ENCODE assay signal across 20 cellular contexts in genomic region chrX:41711021-41711667, GRCh38. TPM values are rescaled to one million over a fixed set of nuclear protein-coding genes. Genes with fewer than 3 reads are reported as not detected.
A peak's percentile ranks its signal among the peaks of the same experiment; 100 is the strongest.
DNase-seq lines count a peak whose midpoint lies in the region; ATAC-seq, FAIRE-seq and TF ChIP-seq lines count a peak whose summit lies in the region.
"Had no signal": no experiment of that assay in that cellular context is flagged by ENCODE, and none has a peak within 500 bp of the region (broad histone marks: within the 10 kb centered on the region; RNA-seq: fewer than 3 reads in every experiment).

No MANE protein-coding gene starts in this region.

- H4K5ac ChIP-seq in H9 (ENCODE audit: insufficient read length, low read depth, low read length), result no peak overlapping the region

- H3K23ac ChIP-seq in H9 (ENCODE audit: insufficient read length, low read depth, low read length), result no peak overlapping the region

- H3K4me1 Mint-ChIP-seq in H9 (peaks cover 20 to 38% of the 10 kb centered on the region in 2 experiments), astrocyte (ENCODE audit: low read depth, unreplicated experiment) (no peaks in the 10 kb centered on the region)
- peaks cover 62% of the 10 kb centered on the region for H3K4me1 Mint-ChIP-seq in stimulated activated naive CD8-positive, alpha-beta T cell treated with anti-CD3 and anti-CD28 coated beads, Interleukin-15, amount 100 ng/mL, for 72 hours

- no peak overlapping the region for H2AFZ ChIP-seq in H9 (ENCODE audit: low read length)
- H2AFZ ChIP-seq in astrocyte (ENCODE audit: low read depth, low read length), result no peak overlapping the region
- H2AFZ ChIP-seq: GM23248 had no signal

- peak; percentile 55 for ATAC-seq in stimulated activated naive CD8-positive, alpha-beta T cell treated with anti-CD3 and anti-CD28 coated beads, Interleukin-15, amount 100 ng/mL, for 72 hours
- ATAC-seq: CD8-positive, alpha-beta T cell had no signal

- H3K79me2 ChIP-seq in H9 (ENCODE audit: insufficient read depth, low read length) (no peaks in the 10 kb centered on the region), astrocyte (ENCODE audit: insufficient read depth, low read length) (no peaks in the 10 kb centered on the region)

- H3K4me3 Mint-ChIP-seq in H9, result no peak overlapping the region
- no peak overlapping the region for H3K4me3 Mint-ChIP-seq in astrocyte (ENCODE audit: unreplicated experiment)
- H3K4me3 Mint-ChIP-seq in stimulated activated naive CD8-positive, alpha-beta T cell treated with anti-CD3 and anti-CD28 coated beads, Interleukin-15, amount 100 ng/mL, for 72 hours, result no peak overlapping the region
- H3K4me3 Mint-ChIP-seq: CD14-positive monocyte; CD8-positive, alpha-beta T cell had no signal

- H3K23me2 ChIP-seq in H9 (ENCODE audit: insufficient read length, low read depth, low read length, poor library complexity, severe bottlenecking), result no peaks in the 10 kb centered on the region

- no peak overlapping the region for H3K14ac ChIP-seq in H9 (ENCODE audit: insufficient read depth, low read length)

- H2BK12ac ChIP-seq in H9 (ENCODE audit: insufficient read length, low read depth, low read length), result peak overlapping the region; percentile 62

- peaks cover 54 to 56% of the 10 kb centered on the region in 2 experiments for H3K9me3 Mint-ChIP-seq in H9
- H3K9me3 Mint-ChIP-seq in astrocyte (ENCODE audit: unreplicated experiment), result no peaks in the 10 kb centered on the region
- H3K9me3 Mint-ChIP-seq in stimulated activated naive CD8-positive, alpha-beta T cell treated with anti-CD3 and anti-CD28 coated beads, Interleukin-15, amount 100 ng/mL, for 72 hours, result no peaks in the 10 kb centered on the region
- H3K9me3 Mint-ChIP-seq: CD8-positive, alpha-beta T cell had no signal

- H3K79me1 ChIP-seq in H9 (ENCODE audit: insufficient read depth, low read depth, low read length, poor library complexity, severe bottlenecking), result no peaks in the 10 kb centered on the region

- in situ Hi-C loops in GM13976 (cut with MboI; ENCODE audit: low sequenced_read_pairs, unreplicated experiment), result no loop called here

- no peak overlapping the region for H3T11ph ChIP-seq in H9 (ENCODE audit: low read length)

- peak overlapping the region in 1 of 3 experiments; percentile 86; a peak in 2 of 7 replicates for H3K27ac Mint-ChIP-seq in H9
- H3K27ac Mint-ChIP-seq in astrocyte (ENCODE audit: unreplicated experiment), result no peak overlapping the region
- H3K27ac Mint-ChIP-seq in stimulated activated naive CD8-positive, alpha-beta T cell treated with anti-CD3 and anti-CD28 coated beads, Interleukin-15, amount 100 ng/mL, for 72 hours, result no peak overlapping the region

- H2AK5ac ChIP-seq in H9 (ENCODE audit: insufficient read length, low read length), result no peak overlapping the region

- peak overlapping the region; percentile 89; the same call in 1 of the 2 replicates for H2BK15ac ChIP-seq in H9 (ENCODE audit: low read depth, low read length)

- H3K4ac ChIP-seq in H9 (ENCODE audit: low read depth, low read length), result no peak overlapping the region

- H2BK20ac ChIP-seq in H9 (ENCODE audit: low read depth, low read length, poor library complexity, severe bottlenecking), result no peak overlapping the region

- H3K56ac ChIP-seq in H9 (ENCODE audit: insufficient read length, low read depth, low read length), result no peak overlapping the region

- H4K20me1 ChIP-seq in H9 (ENCODE audit: control insufficient read depth, insufficient read depth, insufficient read length) (no peaks in the 10 kb centered on the region), astrocyte (ENCODE audit: insufficient read depth, low read length) (no peaks in the 10 kb centered on the region)

- H4K8ac ChIP-seq in H9 (replicated peaks; ENCODE audit: insufficient read length, low read depth, low read length), result no peak overlapping the region

- no peak for TF ChIP-seq CTCF in H9 (conservative IDR thresholded peaks at IDR 0.05)
- TF ChIP-seq CTCF in astrocyte (IDR thresholded peaks at IDR 0.05; ENCODE audit: insufficient read depth, low read depth, low read length), result no peak
- no peak for TF ChIP-seq CTCF in GM13976 (IDR thresholded peaks at IDR 0.05; ENCODE audit: borderline replicate concordance, control extremely low read depth, extremely low read depth, insufficient read depth, missing control alignments)

- H3K18ac ChIP-seq in H9 (ENCODE audit: insufficient read length, low read depth, low read length), result no peak overlapping the region

- H3K27me3 ChIP-seq in H9 (ENCODE audit: insufficient read depth, low read length) (no peaks in the 10 kb centered on the region), astrocyte (ENCODE audit: insufficient read depth, low read length) (no peaks in the 10 kb centered on the region)

- no peak overlapping the region for H4K91ac ChIP-seq in H9 (ENCODE audit: insufficient read length, low read depth, low read length)

- H3K4me1 ChIP-seq in H9 (ENCODE audit: insufficient read depth, low read length) (peaks cover 14% of the 10 kb centered on the region; the same call in 1 of the 2 replicates), astrocyte (ENCODE audit: insufficient read depth, low read length) (no peaks in the 10 kb centered on the region)

- no CpG with 5 or more reads among the region's 5 CpGs for WGBS in H9 (ENCODE audit: extremely low coverage, insufficient read length, low lambda C conversion rate)

- H3K36me3 Mint-ChIP-seq in H9 (ENCODE audit: insufficient read depth in 1 of 3, low read depth in 3 of 3) (peaks cover 4 to 7% (median 7%) of the 10 kb centered on the region in 3 experiments; a peak in 6 of 7 replicates), astrocyte (ENCODE audit: low read depth, unreplicated experiment) (peaks cover 7% of the 10 kb centered on the region)

- no peaks in the 10 kb centered on the region for H3K27me3 Mint-ChIP-seq in H9 (ENCODE audit: low read depth)
- no peaks in the 10 kb centered on the region for H3K27me3 Mint-ChIP-seq in astrocyte (ENCODE audit: low read depth, unreplicated experiment)
- no peaks in the 10 kb centered on the region for H3K27me3 Mint-ChIP-seq in stimulated activated naive CD8-positive, alpha-beta T cell treated with anti-CD3 and anti-CD28 coated beads, Interleukin-15, amount 100 ng/mL, for 72 hours

- H3K4me3 ChIP-seq in astrocyte (ENCODE audit: insufficient read depth, low read depth, low read length), result no peak overlapping the region
- H3K4me3 ChIP-seq: GM23248 had no signal

- H3K4me2 ChIP-seq in H9 (ENCODE audit: insufficient read depth, insufficient read length, low read length), result no peak overlapping the region
- H3K4me2 ChIP-seq in astrocyte (ENCODE audit: low read length), result no peak overlapping the region

- no peak overlapping the region for H2BK120ac ChIP-seq in H9 (ENCODE audit: low read depth, low read length, poor library complexity, severe bottlenecking)

- peak; percentile 3 for DNase-seq in stimulated activated CD4-positive, alpha-beta T cell treated with anti-CD3 and anti-CD28 coated beads, Interleukin-1b, Interleukin-23, amount 100 ng/mL, for 48 hours
- DNase-seq in stimulated activated CD4-positive, alpha-beta T cell treated with anti-CD3 and anti-CD28 coated beads, Interleukin-4, amount 100 ng/mL, for 24 hours, result no peak
- DNase-seq in H9 (no peak), astrocyte (ENCODE audit: low read depth) (no peak), GM13976 (ENCODE audit: low spot score) (no peak), SW480 (ENCODE audit: low spot score) (no peak)
- DNase-seq in stimulated activated naive CD8-positive, alpha-beta T cell treated with anti-CD3 and anti-CD28 coated beads, Interleukin-15, amount 100 ng/mL, for 72 hours, result no peak
- DNase-seq: CD8-positive, alpha-beta T cell; COR-L47; DMS153; DMS79 treated with DMSO at 0.1 percent for 48 hours; EL; GM23248; IMR-90 had no signal

- H2BK5ac ChIP-seq in H9 (ENCODE audit: insufficient read length, low read length), result no peak overlapping the region

- no peaks in the 10 kb centered on the region for H3K9me3 ChIP-seq in H9 (ENCODE audit: control insufficient read depth, low read depth, low read length)
- H3K9me3 ChIP-seq in astrocyte (ENCODE audit: insufficient read depth, low read depth, low read length), result no peaks in the 10 kb centered on the region

- H3K36me3 ChIP-seq in astrocyte (ENCODE audit: insufficient read depth, low read length), result no peaks in the 10 kb centered on the region

- no peak overlapping the region for H3K9ac ChIP-seq in H9 (ENCODE audit: extremely low read depth, insufficient read length, low read length)
- no peak overlapping the region for H3K9ac ChIP-seq in astrocyte (ENCODE audit: low read length)
- H3K9ac ChIP-seq: GM23248 had no signal

- H3K27ac ChIP-seq in H9 (ENCODE audit: insufficient read length, low read depth, low read length) (peak overlapping the region; percentile 39), astrocyte (ENCODE audit: low read depth, low read length) (no peak overlapping the region)
- H3K27ac ChIP-seq: GM23248 had no signal

- peak; percentile 37 for FAIRE-seq in astrocyte (lab: Jason Lieb, UNC)
- FAIRE-seq: D721Med, G401.6, H54 had no signal

RNA-seq across cellular contexts. Expression of gene GPR82, which starts 12.8 kb away (rescaled TPM):
- total RNA-seq in H9 (2021) (not detected in 2 replicates), astrocyte (not detected in 2 replicates)
- total RNA-seq: A673; CD8-positive, alpha-beta T cell; GM23248; HT-29; IMR-90 had no signal

RNA-seq across cellular contexts. Expression of gene GPR34, which starts 22.4 kb away (rescaled TPM):
- not detected in 2 replicates for total RNA-seq in H9 (2021)
- total RNA-seq in astrocyte, result not detected in 2 replicates
- total RNA-seq: A673, GM23248, HT-29, IMR-90 had no signal
